In the genomic region with DNA sequence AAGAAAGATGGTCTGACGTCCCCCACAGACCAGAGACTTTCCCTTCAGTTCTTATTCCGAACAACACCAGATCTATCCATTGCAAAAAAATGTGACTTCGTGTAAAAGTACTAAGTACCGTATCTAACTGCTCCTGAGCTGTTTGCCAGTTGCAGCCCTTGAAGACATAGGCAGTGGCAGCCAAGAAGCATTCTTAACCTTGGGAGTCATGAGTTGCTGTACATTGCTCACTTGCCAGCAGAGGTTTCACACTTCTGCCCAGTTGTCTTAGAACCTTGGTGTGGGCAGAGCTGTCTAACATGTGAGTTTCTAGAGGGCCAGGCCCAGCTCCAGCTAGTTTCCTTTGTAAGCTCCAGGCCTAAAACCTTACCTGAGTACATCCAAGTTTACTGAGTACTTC, we compare ENCODE assay signal across 33 cellular contexts. TPM values are rescaled to one million over a fixed set of nuclear protein-coding genes. Genes with fewer than 3 reads are reported as not detected.
DNase-seq lines count a peak whose midpoint lies in the region; ATAC-seq and TF ChIP-seq lines count a peak whose summit lies in the region.
"Had no signal": no experiment of that assay in that cellular context is flagged by ENCODE, and none has a peak within 500 bp of the region (broad histone marks: within the 10 kb centered on the region; RNA-seq: fewer than 3 reads in every experiment).

No MANE protein-coding gene starts in this region.

- TF ChIP-seq CTCF in epithelial cell of esophagus (IDR thresholded peaks at IDR 0.05; ENCODE audit: insufficient read depth, low read depth, low read length, missing control alignments), result no peak
- TF ChIP-seq CTCF in gastrocnemius medialis (IDR thresholded peaks at IDR 0.05 in 4 of 5, conservative IDR thresholded peaks at IDR 0.05 in 1 of 5), result no peak
- no peak for TF ChIP-seq CTCF in Peyer's patch (IDR thresholded peaks at IDR 0.05)

- no peaks in the 10 kb centered on the region for H3K4me1 ChIP-seq in gastrocnemius medialis
- no peaks in the 10 kb centered on the region for H3K4me1 ChIP-seq in Peyer's patch
- H3K4me1 ChIP-seq: A549, Caco-2, spleen, testis had no signal

- H3K4me3 ChIP-seq in epithelial cell of esophagus (ENCODE audit: low read length) (no peak overlapping the region), gastrocnemius medialis (no peak overlapping the region), Peyer's patch (no peak overlapping the region)
- H3K4me3 ChIP-seq: A549; BLaER1 treated with 17β-estradiol and CSF1 and Interleukin-3, amounts not matched to agents 10 nM and 100 nM; K562; SJCRH30; spleen; testis had no signal

- H3K27ac ChIP-seq in gastrocnemius medialis (no peak overlapping the region), Peyer's patch (no peak overlapping the region)
- H3K27ac ChIP-seq: A549; BLaER1 treated with 17β-estradiol and CSF1 and Interleukin-3, amounts not matched to agents 10 nM and 100 nM; SJCRH30; spleen; testis had no signal

- ATAC-seq in gastrocnemius medialis (no peak), GM21381 (IDR thresholded peaks at IDR 0.05; ENCODE audit: unreplicated experiment) (no peak)
- ATAC-seq: A549; activated naive CD8-positive, alpha-beta T cell treated with anti-CD3 and anti-CD28 coated beads, Interleukin-2, amount 50 U/mL, for 24 hours; esophagus mucosa; K562; left colon; Panc1; stimulated activated naive B cell treated with anti-CD40 and anti-IgM and Interleukin-4, amounts not matched to agents 10 μg/mL and 1 μg/mL and 100 μg/mL, for 72 hours had no signal

- peaks cover 0 to 9% (median 0%) of the 10 kb centered on the region in 3 donors for H3K27me3 ChIP-seq in gastrocnemius medialis
- no peaks in the 10 kb centered on the region for H3K27me3 ChIP-seq in Peyer's patch
- H3K27me3 ChIP-seq: SJCRH30, spleen, testis had no signal

- H3K36me3 ChIP-seq in gastrocnemius medialis (no peaks in the 10 kb centered on the region), Peyer's patch (no peaks in the 10 kb centered on the region)
- H3K36me3 ChIP-seq: BLaER1 treated with 17β-estradiol and CSF1 and Interleukin-3, amounts not matched to agents 10 nM and 100 nM; SJCRH30; spleen had no signal

- TF ChIP-seq POLR2A in gastrocnemius medialis (IDR thresholded peaks at IDR 0.05), result no peak
- TF ChIP-seq POLR2A in Peyer's patch (IDR thresholded peaks at IDR 0.05), result no peak

- intact Hi-C loops in gastrocnemius medialis (cut with DNase I; ENCODE audit: low total_unique reads), result no loop called here

- in situ Hi-C loops in gastrocnemius medialis (cut with MboI; ENCODE audit: low sequenced_read_pairs in 4 of 4), result no loop called here

- DNase-seq in EH (ENCODE audit: low read depth) (peak; percentile 77), M059J (ENCODE audit: low read depth) (peak; percentile 84), epithelial cell of esophagus (ENCODE audit: low read depth) (peak; percentile 5), myocyte (ENCODE audit: low read depth) (peak; percentile 0), gastrocnemius medialis (no peak), NCI-H1436 (lab: John Stamatoyannopoulos, UW) (no peak), Peyer's patch (no peak)
- DNase-seq: activated CD4-positive, alpha-beta T cell treated with anti-CD3 and anti-CD28 coated beads for 4 hours; activated CD8-positive, alpha-beta memory T cell treated with anti-CD3 and anti-CD28 coated beads for 24 hours; activated gamma-delta T cell; activated naive CD8-positive, alpha-beta T cell treated with anti-CD3 and anti-CD28 coated beads, Interleukin-2, amount 50 U/mL, for 24 hours; activated T-cell treated with anti-CD3 and anti-CD28 coated beads, Interleukin-2, amount 50 U/mL, for 1 hour; Caco-2; DMS79 treated with DMSO at 0.1 percent for 48 hours; effector memory CD4-positive, alpha-beta T cell; left colon; mesendoderm; naive B cell; NCI-H1436 treated with DMSO at 0.1 percent for 48 hours; NCI-H524 treated with DMSO at 0.1 percent for 48 hours; NK-92 treated with Interleukin-12 subunit alpha and Interleukin-12 subunit beta, amount 100 ng/mL, for 24 hours; SJCRH30; spleen; stimulated activated CD4-positive, alpha-beta T cell treated with anti-CD3 and anti-CD28 coated beads, Interleukin-2, amount 100 ng/mL, for 48 hours; stimulated activated naive B cell treated with anti-CD40 and anti-IgM and Interleukin-4, amounts not matched to agents 10 μg/mL and 1 μg/mL and 100 μg/mL, for 72 hours; testis had no signal

- H3K9me3 ChIP-seq in gastrocnemius medialis (no peaks in the 10 kb centered on the region), Peyer's patch (no peaks in the 10 kb centered on the region)
- H3K9me3 ChIP-seq: A549; BLaER1 treated with 17β-estradiol and CSF1 and Interleukin-3, amounts not matched to agents 10 nM and 100 nM; Caco-2; SJCRH30; spleen; testis had no signal

RNA-seq across cellular contexts. Expression of gene CHRDL1, which starts 10.5 kb away (rescaled TPM):
- total RNA-seq in M059J (2014; rRNA removed; shearing (Covaris generic)), result 177 and 249 TPM in 2 replicates
- total RNA-seq in myocyte, result not detected in 2 replicates
- polyA plus RNA-seq in myocyte (2012), result not detected
- 1 to 10 TPM; 2.7 to 5.5 (median 3.0) TPM for total RNA-seq in gastrocnemius medialis
- total RNA-seq in Peyer's patch, result 10 to 100 TPM in 1 of 4 donors, 1 to 10 TPM in 3; 4.1 to 12.5 (median 7.6) TPM
- total RNA-seq: Caco-2; K562; T-helper 1 cell treated with Interleukin-12 subunit alpha and Interleukin-12 subunit beta and Interleukin-4 antibody, amounts not matched to agents 30 ng/mL and 1 ng/mL, for 36 hours had no signal
- polyA plus RNA-seq: A549, K562 had no signal

Comparison
In these comparisons a context has a peak if more than half of its experiments do, and no peak if none do; other contexts are left out.
1. DNase-seq: peak in EH (single experiment), M059J (single experiment), epithelial cell of esophagus (single experiment) and myocyte (single experiment); none in gastrocnemius medialis (0 of 2), NCI-H1436 (single experiment) and Peyer's patch (0 of 3).
2. RNA of gene CHRDL1, which starts 10.5 kb away (total RNA-seq): 177 to 249 TPM in M059J; 4.1 to 12.5 TPM in Peyer's patch, 2.7 to 5.5 TPM in gastrocnemius medialis and not detected in myocyte; every median in the first group is over 10 times any median in the second.